In genomic region chr6:113683968-113684367, GRCh38 we compare ENCODE assay signal across 13 cellular contexts.
A peak's percentile ranks its signal among the peaks of the same experiment; 100 is the strongest.
DNase-seq lines count a peak whose midpoint lies in the region; ATAC-seq and TF ChIP-seq lines count a peak whose summit lies in the region.
"Had no signal": no experiment of that assay in that cellular context is flagged by ENCODE, and none has a peak within 500 bp of the region (broad histone marks: within the 10 kb centered on the region; RNA-seq: fewer than 3 reads in every experiment).

No MANE protein-coding gene starts in this region.

- TF ChIP-seq CTCF in 22Rv1 (IDR thresholded peaks at IDR 0.05): no peak
- no peak for TF ChIP-seq CTCF in DOHH2 (IDR thresholded peaks at IDR 0.05; ENCODE audit: low read depth, low read length, poor library complexity, severe bottlenecking)
- no peak for TF ChIP-seq CTCF in mammary epithelial cell (conservative IDR thresholded peaks at IDR 0.05 in 1 of 2, IDR thresholded peaks at IDR 0.05 in 1 of 2; ENCODE audit: extremely low read depth in 1 of 2, insufficient read depth in 1 of 2, low read depth in 1 of 2, low read length in 2 of 2)
- TF ChIP-seq CTCF in esophagus squamous epithelium (IDR thresholded peaks at IDR 0.05): no peak

- peak; percentile 54 for DNase-seq in mammary epithelial cell
- no peak for DNase-seq in esophagus squamous epithelium (lab: John Stamatoyannopoulos, UW)
- DNase-seq in NCI-H774 (lab: John Stamatoyannopoulos, UW): no peak
- no peak for DNase-seq in stimulated activated CD4-positive, alpha-beta T cell treated with anti-CD3 and anti-CD28 coated beads, Interleukin-4, amount 100 ng/mL, for 24 hours
- DNase-seq in right cardiac atrium: no peak
- DNase-seq: AML-193; CD8-positive, alpha-beta memory T cell; DMS79; EL had no signal

- dilution Hi-C loops in mammary epithelial cell (cut with HindIII; ENCODE audit: low sequenced_read_pairs): no loop called here

- H3K4me2 ChIP-seq in DOHH2 (ENCODE audit: low read length) (peak overlapping the region; percentile 64), mammary epithelial cell (ENCODE audit: insufficient read depth, low read depth, low read length) (no peak overlapping the region)
- H3K4me2 ChIP-seq: BLaER1 had no signal

- H3K9me2 ChIP-seq in DOHH2 (replicated peaks; ENCODE audit: control insufficient read depth, low read length): no peaks in the 10 kb centered on the region

- H3K79me2 ChIP-seq in DOHH2 (ENCODE audit: control insufficient read depth, low read length) (no peaks in the 10 kb centered on the region), mammary epithelial cell (ENCODE audit: insufficient read depth, low read length) (no peaks in the 10 kb centered on the region)

- no TSS peak for BruUV-seq in mammary epithelial cell (replicated peaks; lab: Mats Ljungman, UMichigan)

- H4K20me1 ChIP-seq in DOHH2 (ENCODE audit: control insufficient read depth, insufficient read depth, low read depth, low read length) (no peaks in the 10 kb centered on the region), mammary epithelial cell (ENCODE audit: insufficient read depth, low read length) (no peaks in the 10 kb centered on the region)
- H4K20me1 ChIP-seq: BLaER1 had no signal

- 86% methylated on average over 3 of the region's 3 CpGs for WGBS in mammary epithelial cell (ENCODE audit: low coverage, missing lambda C conversion rate)
- 77 to 79% methylated on average over 3 of the region's 3 CpGs for WGBS in esophagus squamous epithelium, 2 donors
- WGBS in right cardiac atrium: 94% methylated on average over 3 of the region's 3 CpGs

- H2AFZ ChIP-seq in mammary epithelial cell (ENCODE audit: low read depth, low read length): no peak overlapping the region

- H3K27me3 ChIP-seq in DOHH2 (ENCODE audit: control insufficient read depth, low read length): no peaks in the 10 kb centered on the region
- no peaks in the 10 kb centered on the region for H3K27me3 ChIP-seq in mammary epithelial cell (ENCODE audit: insufficient read depth, low read length)
- no peaks in the 10 kb centered on the region for H3K27me3 ChIP-seq in esophagus squamous epithelium
- H3K27me3 ChIP-seq in right cardiac atrium (ENCODE audit: control insufficient read depth, insufficient read depth): no peaks in the 10 kb centered on the region
- H3K27me3 ChIP-seq: BLaER1 had no signal

- H3K9me3 ChIP-seq in DOHH2 (ENCODE audit: control insufficient read depth, insufficient read depth, low read length): no peaks in the 10 kb centered on the region
- H3K9me3 ChIP-seq in mammary epithelial cell (replicated peaks; ENCODE audit: insufficient read depth, low read length): no peaks in the 10 kb centered on the region
- no peaks in the 10 kb centered on the region for H3K9me3 ChIP-seq in esophagus squamous epithelium
- H3K9me3 ChIP-seq in right cardiac atrium (ENCODE audit: control insufficient read depth, low read length): no peaks in the 10 kb centered on the region
- H3K9me3 ChIP-seq: BLaER1, HAP-1 had no signal

- TF ChIP-seq POLR2A in esophagus squamous epithelium (IDR thresholded peaks at IDR 0.05): no peak

- no peak for ATAC-seq in right cardiac atrium

- in situ Hi-C loops in mammary epithelial cell (cut with MboI; ENCODE audit: low sequenced_read_pairs in 2 of 2): no loop called here

- intact Hi-C loops in mammary epithelial cell (cut with micrococcal nuclease): loop anchor here (1.0 kb wide), 2 partner anchors 35 to 174 kb away; no protein-coding TSS in a partner anchor
- intact Hi-C loops in esophagus squamous epithelium (cut with DNase I): no loop called here
- intact Hi-C loops in right cardiac atrium (cut with DNase I): loop anchor here in 1 of 4 donors (5.0 kb wide), 1 partner anchor 48 kb away; no protein-coding TSS in a partner anchor

- no peak overlapping the region for H3K9ac ChIP-seq in mammary epithelial cell (ENCODE audit: insufficient read depth, low read length)
- H3K9ac ChIP-seq: BLaER1 had no signal

- H3F3A ChIP-seq in DOHH2 (ENCODE audit: control insufficient read depth, insufficient read depth): no peaks in the 10 kb centered on the region

- H3K4me1 ChIP-seq in DOHH2 (ENCODE audit: control insufficient read depth, low read length) (peaks cover 45% of the 10 kb centered on the region), mammary epithelial cell (ENCODE audit: insufficient read depth, low read length) (peaks cover 12% of the 10 kb centered on the region), esophagus squamous epithelium (peaks cover 0 to 12% (median 0%) of the 10 kb centered on the region in 3 donors), right cardiac atrium (ENCODE audit: control insufficient read depth, insufficient read depth, low read length) (no peaks in the 10 kb centered on the region)
- H3K4me1 ChIP-seq: HAP-1 had no signal

- H3K27ac ChIP-seq in 22Rv1 (peak overlapping the region; percentile 76), DOHH2 (ENCODE audit: low read depth, low read length) (no peak overlapping the region), mammary epithelial cell (ENCODE audit: insufficient read depth, low read depth, low read length) (no peak overlapping the region), esophagus squamous epithelium (peak overlapping the region in 3 of 4 donors; percentile 4 to 60 (median 8)), right cardiac atrium (ENCODE audit: low read length) (no peak overlapping the region)
- H3K27ac ChIP-seq: BLaER1 had no signal

- H3K4me3 ChIP-seq in DOHH2 (ENCODE audit: low read length): no peak overlapping the region; the same call in 1 of the 2 replicates
- H3K4me3 ChIP-seq in mammary epithelial cell (replicated peaks in 1 of 3; ENCODE audit: insufficient read depth in 1 of 3, low read depth in 2 of 3, low read length in 3 of 3): no peak overlapping the region
- H3K4me3 ChIP-seq in esophagus squamous epithelium: no peak overlapping the region
- H3K4me3 ChIP-seq in right cardiac atrium (ENCODE audit: low read length): no peak overlapping the region
- H3K4me3 ChIP-seq: BLaER1, HAP-1 had no signal

- CTCF ChIA-PET in mammary epithelial cell (lab: Charles Lee; ENCODE audit: low non-redundant PET): no interaction called here

- H3K36me3 ChIP-seq in DOHH2 (ENCODE audit: control insufficient read depth, low read length) (no peaks in the 10 kb centered on the region), mammary epithelial cell (ENCODE audit: insufficient read depth, low read length) (no peaks in the 10 kb centered on the region), esophagus squamous epithelium (no peaks in the 10 kb centered on the region)
- H3K36me3 ChIP-seq: BLaER1, HAP-1 had no signal

Comparison
In these comparisons a context has a peak if more than half of its experiments do, and no peak if none do; other contexts are left out.
1. H3K27ac ChIP-seq: peak in 22Rv1 (single experiment) and esophagus squamous epithelium (3 of 4); none in DOHH2 (single experiment), mammary epithelial cell (single experiment) and right cardiac atrium (single experiment).